1 cellular context compared by ENCODE assay signal in genomic region chr17:57109393-57110151, GRCh38.
TF ChIP-seq lines count a peak whose summit lies in the region.

No MANE protein-coding gene starts in this region.

TF ChIP-seq in GM23338, 12 proteins besides CTCF, POLR2A, EP300 and RAD21 (continued from another document):
- TF ChIP-seq EZH2phosphoT487 (IDR thresholded peaks at IDR 0.05; ENCODE audit: unreplicated experiment) (no peak), JUNB (IDR thresholded peaks at IDR 0.05; ENCODE audit: unreplicated experiment) (no peak), STAT1 (IDR thresholded peaks at IDR 0.05; ENCODE audit: unreplicated experiment) (no peak)
